Comparison of ENCODE assay signal across 1 cellular context in genomic region chr1:64745181-64745985, GRCh38.
TF ChIP-seq lines count a peak whose summit lies in the region.

No MANE protein-coding gene starts in this region.

TF ChIP-seq in HepG2, 621 proteins besides CTCF, POLR2A, EP300 and RAD21 (continued from another document and continues in another):
- peak; percentile 21; the same call in 1 of the 2 replicates for TF ChIP-seq DMAP1 (CRISPR knock-in tag; IDR thresholded peaks at IDR 0.05)
- TF ChIP-seq PRMT3 (CRISPR knock-in tag; IDR thresholded peaks at IDR 0.05; ENCODE audit: borderline replicate concordance, low read depth) = no peak
- TF ChIP-seq PHF8 (CRISPR knock-in tag; IDR thresholded peaks at IDR 0.05) = peak; percentile 50; the same call in 1 of the 2 replicates
- 0 out of 2 replicates have a peak, but pooled peaks have one; percentile 66 for TF ChIP-seq ZNF280B (CRISPR knock-in tag; IDR thresholded peaks at IDR 0.05; ENCODE audit: borderline replicate concordance)
- TF ChIP-seq RCOR2 (CRISPR knock-in tag; IDR thresholded peaks at IDR 0.05) = no peak
- 0 out of 2 replicates have a peak, but pooled peaks have one; percentile 24 for TF ChIP-seq PATZ1 (CRISPR knock-in tag; IDR thresholded peaks at IDR 0.05)
- TF ChIP-seq TFDP1 (CRISPR knock-in tag; IDR thresholded peaks at IDR 0.05; ENCODE audit: borderline replicate concordance) = no peak
- TF ChIP-seq POGK (CRISPR knock-in tag; conservative IDR thresholded peaks at IDR 0.05) = no peak
- no peak for TF ChIP-seq ZNF275 (CRISPR knock-in tag; IDR thresholded peaks at IDR 0.05; ENCODE audit: borderline replicate concordance)
- TF ChIP-seq ATF3 (CRISPR knock-in tag; IDR thresholded peaks at IDR 0.05) = 0 out of 2 replicates have a peak, but pooled peaks have one; percentile 12
- TF ChIP-seq NONO (IDR thresholded peaks at IDR 0.05) = no peak
- peak; percentile 41; the same call in 1 of the 2 replicates for TF ChIP-seq NONO (CRISPR knock-in tag; conservative IDR thresholded peaks at IDR 0.05)
- TF ChIP-seq SATB2 (CRISPR knock-in tag; IDR thresholded peaks at IDR 0.05) = no peak
- TF ChIP-seq ZNF564 (CRISPR knock-in tag; IDR thresholded peaks at IDR 0.05) = no peak
- TF ChIP-seq ZFX (CRISPR knock-in tag; IDR thresholded peaks at IDR 0.05; ENCODE audit: low read depth) = peak; percentile 24; the same call in 1 of the 2 replicates
- TF ChIP-seq ZNF704 (CRISPR knock-in tag; IDR thresholded peaks at IDR 0.05; ENCODE audit: borderline replicate concordance) = no peak
- TF ChIP-seq ZBTB1 (CRISPR knock-in tag; IDR thresholded peaks at IDR 0.05; ENCODE audit: borderline replicate concordance) = no peak
- TF ChIP-seq CEBPB (IDR thresholded peaks at IDR 0.05; ENCODE audit: borderline replicate concordance, low read depth, low read length) = no peak
- peak; percentile 37 for TF ChIP-seq TAF1 (CRISPR knock-in tag; IDR thresholded peaks at IDR 0.05)
- no peak for TF ChIP-seq DBP (CRISPR knock-in tag; IDR thresholded peaks at IDR 0.05; ENCODE audit: not compliant biosample characterization)
- no peak for TF ChIP-seq ARNTL (CRISPR knock-in tag; IDR thresholded peaks at IDR 0.05)
- TF ChIP-seq SNRNP70 (IDR thresholded peaks at IDR 0.05; ENCODE audit: low read depth, low read length) = no peak
- peak; percentile 63; the same call in 1 of the 2 replicates for TF ChIP-seq ZBTB7A (CRISPR knock-in tag; IDR thresholded peaks at IDR 0.05)
- no peak for TF ChIP-seq FLYWCH1 (CRISPR knock-in tag; IDR thresholded peaks at IDR 0.05)
- 0 out of 2 replicates have a peak, but pooled peaks have one; percentile 25 for TF ChIP-seq ZNF280D (CRISPR knock-in tag; IDR thresholded peaks at IDR 0.05)
- TF ChIP-seq TIGD3 (CRISPR knock-in tag; IDR thresholded peaks at IDR 0.05; ENCODE audit: borderline replicate concordance) = peak; percentile 52; the same call in 1 of the 2 replicates
- no peak for TF ChIP-seq RARA (CRISPR knock-in tag; IDR thresholded peaks at IDR 0.05)
- TF ChIP-seq ZNF263 (CRISPR knock-in tag; IDR thresholded peaks at IDR 0.05) = peak; percentile 64
- no peak for TF ChIP-seq KDM1A (CRISPR knock-in tag; IDR thresholded peaks at IDR 0.05)
- TF ChIP-seq CREM (IDR thresholded peaks at IDR 0.05) = no peak
- no peak for TF ChIP-seq CREM (CRISPR knock-in tag; IDR thresholded peaks at IDR 0.05)
- TF ChIP-seq ZNF292 (CRISPR knock-in tag; IDR thresholded peaks at IDR 0.05; ENCODE audit: borderline replicate concordance, low read depth) = 0 out of 2 replicates have a peak, but pooled peaks have one; percentile 34
- no peak for TF ChIP-seq ZNF10 (CRISPR knock-in tag; IDR thresholded peaks at IDR 0.05; ENCODE audit: borderline replicate concordance, low read depth)
- no peak for TF ChIP-seq ZNF598 (CRISPR knock-in tag; IDR thresholded peaks at IDR 0.05; ENCODE audit: borderline replicate concordance)
- no peak for TF ChIP-seq ZHX1 (CRISPR knock-in tag; IDR thresholded peaks at IDR 0.05; ENCODE audit: low read depth)
- 0 out of 2 replicates have a peak, but pooled peaks have one; percentile 42 for TF ChIP-seq ZNF512B (CRISPR knock-in tag; IDR thresholded peaks at IDR 0.05; ENCODE audit: borderline replicate concordance)
- 0 out of 2 replicates have a peak, but pooled peaks have one; percentile 28 for TF ChIP-seq NAIF1 (CRISPR knock-in tag; IDR thresholded peaks at IDR 0.05; ENCODE audit: borderline replicate concordance)
- TF ChIP-seq SCMH1 (CRISPR knock-in tag; IDR thresholded peaks at IDR 0.05; ENCODE audit: borderline replicate concordance) = no peak
